In genomic region chr2:197838589-197838988, GRCh38 we compare ENCODE assay signal across 11 cellular contexts. TPM values are rescaled to one million over a fixed set of nuclear protein-coding genes. Genes with fewer than 3 reads are reported as not detected.
DNase-seq lines count a peak whose midpoint lies in the region; ATAC-seq, FAIRE-seq and TF ChIP-seq lines count a peak whose summit lies in the region.
"Had no signal": no experiment of that assay in that cellular context is flagged by ENCODE, and none has a peak within 500 bp of the region (broad histone marks: within the 10 kb centered on the region; RNA-seq: fewer than 3 reads in every experiment).

No MANE protein-coding gene starts in this region.

- H3K4me1 ChIP-seq in skeletal muscle satellite cell (ENCODE audit: control insufficient read depth, insufficient read depth, low read length), result peaks cover 11% of the 10 kb centered on the region

- peaks cover 8% of the 10 kb centered on the region for H3K9me3 Mint-ChIP-seq in dendritic cell treated with granulocyte-macrophage colony-stimulating factor and Interleukin-4, amounts not matched to agents 40 ng/mL and 50 ng/mL, for 4 days

- H3K27me3 Mint-ChIP-seq in dendritic cell treated with granulocyte-macrophage colony-stimulating factor and Interleukin-4, amounts not matched to agents 40 ng/mL and 50 ng/mL, for 4 days, result no peaks in the 10 kb centered on the region

- H3K4me2 ChIP-seq in skeletal muscle satellite cell (ENCODE audit: low read length), result peak overlapping the region; percentile 79

- peak overlapping the region; percentile 81 for H3K27ac Mint-ChIP-seq in dendritic cell treated with granulocyte-macrophage colony-stimulating factor and Interleukin-4, amounts not matched to agents 40 ng/mL and 50 ng/mL, for 4 days
- H3K27ac Mint-ChIP-seq: memory B cell had no signal

- no peaks in the 10 kb centered on the region for H3K27me3 ChIP-seq in skeletal muscle satellite cell (ENCODE audit: control insufficient read depth, insufficient read depth, low read length)

- no peaks in the 10 kb centered on the region for H3K36me3 Mint-ChIP-seq in dendritic cell treated with granulocyte-macrophage colony-stimulating factor and Interleukin-4, amounts not matched to agents 40 ng/mL and 50 ng/mL, for 4 days (ENCODE audit: low read depth)
- H3K36me3 Mint-ChIP-seq: memory B cell had no signal

- FAIRE-seq in H54 (lab: Jason Lieb, UNC), result no peak

- no peaks in the 10 kb centered on the region for H3K9me3 ChIP-seq in skeletal muscle satellite cell (replicated peaks; ENCODE audit: low read length)

- peak overlapping the region; percentile 55 for H3K4me3 ChIP-seq in skeletal muscle satellite cell (ENCODE audit: low read length)

- peak overlapping the region; percentile 54 for H3K4me3 Mint-ChIP-seq in dendritic cell treated with granulocyte-macrophage colony-stimulating factor and Interleukin-4, amounts not matched to agents 40 ng/mL and 50 ng/mL, for 4 days
- H3K4me3 Mint-ChIP-seq: memory B cell had no signal

- H3K4me1 Mint-ChIP-seq in dendritic cell treated with granulocyte-macrophage colony-stimulating factor and Interleukin-4, amounts not matched to agents 40 ng/mL and 50 ng/mL, for 4 days (ENCODE audit: low read depth), result peaks cover 6% of the 10 kb centered on the region
- H3K4me1 Mint-ChIP-seq: memory B cell had no signal

- ATAC-seq in GM19023 (IDR thresholded peaks at IDR 0.05; ENCODE audit: unreplicated experiment), result peak; percentile 16
- ATAC-seq in HG03159 (IDR thresholded peaks at IDR 0.05; ENCODE audit: unreplicated experiment), result peak; percentile 2
- no peak for ATAC-seq in GM18870 (IDR thresholded peaks at IDR 0.05; ENCODE audit: unreplicated experiment)
- ATAC-seq: HCT116 had no signal

- peak overlapping the region; percentile 45 for H3K9ac ChIP-seq in skeletal muscle satellite cell (ENCODE audit: low read depth, low read length)

- DNase-seq in DMS 273 treated with DMSO at 0.1 percent for 48 hours (lab: John Stamatoyannopoulos, UW) (no peak), EL (no peak), H54 (ENCODE audit: insufficient read length, low spot score) (no peak)

- TF ChIP-seq POLR2A in H54 (IDR thresholded peaks at IDR 0.05; ENCODE audit: low read depth, low read length), result no peak

- H3K36me3 ChIP-seq in skeletal muscle satellite cell (ENCODE audit: insufficient read depth, low read length), result no peaks in the 10 kb centered on the region

- intact Hi-C loops in dendritic cell treated with granulocyte-macrophage colony-stimulating factor and Interleukin-4, amounts not matched to agents 40 ng/mL and 50 ng/mL, for 4 days (cut with micrococcal nuclease), result loop anchor here (5.0 kb wide), 1 partner anchor 49 kb away; no protein-coding TSS in a partner anchor

RNA-seq across cellular contexts. Expression of gene PLCL1, which starts 34.2 kb away (rescaled TPM):
- under 0.01 and 0.22 TPM in 2 replicates for total RNA-seq in skeletal muscle satellite cell (2012; rRNA removed)

RNA-seq across cellular contexts. Expression of gene BOLL, which starts 53.5 kb away (rescaled TPM):
- total RNA-seq in skeletal muscle satellite cell (2012; rRNA removed), result not detected in 2 replicates
- total RNA-seq: activated CD8-positive, alpha-beta memory T cell treated with anti-CD3 and anti-CD28 coated beads for 36 hours had no signal
